In genomic region chr1:98991127-98992003, GRCh38 we compare ENCODE assay signal across 8 cellular contexts. TPM values are rescaled to one million over a fixed set of nuclear protein-coding genes. Genes with fewer than 3 reads are reported as not detected.
DNase-seq lines count a peak whose midpoint lies in the region; ATAC-seq, FAIRE-seq and TF ChIP-seq lines count a peak whose summit lies in the region.

No MANE protein-coding gene starts in this region.

- intact Hi-C loops in activated CD4-positive, alpha-beta T cell treated with anti-CD3 and anti-CD28 coated beads for 36 hours (cut with DNase I, micrococcal nuclease): loop anchor here in 1 of 2 experiments (5.0 kb wide), 1 partner anchor 194 kb away; no protein-coding TSS in a partner anchor
- intact Hi-C loops in left ventricle myocardium superior (cut with micrococcal nuclease): no loop called here

- DNase-seq in activated CD4-positive, alpha-beta T cell treated with anti-CD3 and anti-CD28 coated beads for 36 hours: peak; percentile 43
- DNase-seq in activated CD4-positive, alpha-beta T cell treated with anti-CD3 and anti-CD28 coated beads, Interleukin-2, amount 10 ng/mL, durations not matched to agents 7 days and 5 days: no peak
- DNase-seq in SK-N-SH: no peak
- DNase-seq in glutamatergic neuron: no peak
- DNase-seq in ureter (ENCODE audit: low spot score): no peak
- no peak for DNase-seq in HTR-8/SVneo (ENCODE audit: insufficient read length, low spot score)
- DNase-seq in left ventricle myocardium superior: no peak

- H3K36me3 ChIP-seq in SK-N-SH (replicated peaks in 1 of 2; ENCODE audit: control insufficient read depth in 1 of 2, insufficient read depth in 2 of 2, low read length in 1 of 2): no peaks in the 10 kb centered on the region

- CTCF ChIA-PET in activated CD4-positive, alpha-beta T cell treated with anti-CD3 and anti-CD28 coated beads for 36 hours (lab: Charles Lee): interaction anchor here (0.6 to 1.7 kb wide), 3 partner anchors 10 to 198 kb away, joined by 3 to 5 read pairs (median 5); no protein-coding TSS in a partner anchor
- CTCF ChIA-PET in activated CD4-positive, alpha-beta T cell treated with anti-CD3 and anti-CD28 coated beads, Interleukin-2, amount 10 ng/mL, durations not matched to agents 7 days and 5 days (lab: Charles Lee): interaction anchor here (0.8 kb wide), 1 partner anchor 11 kb away, joined by 3 read pairs; no protein-coding TSS in a partner anchor
- CTCF ChIA-PET in SK-N-SH (lab: Yijun Ruan, JAX): interaction anchor here (0.5 to 1.1 kb wide), 4 partner anchors 10 to 261 kb away, joined by 3 to 4 read pairs (median 3); no protein-coding TSS in a partner anchor

- H3K79me2 ChIP-seq in SK-N-SH (ENCODE audit: insufficient read depth): no peaks in the 10 kb centered on the region

- no peaks in the 10 kb centered on the region for H4K20me1 ChIP-seq in SK-N-SH (ENCODE audit: insufficient read depth)

- H3K4me2 ChIP-seq in SK-N-SH: peak overlapping the region; percentile 30; the same call in 1 of the 2 replicates

- peaks cover 10% of the 10 kb centered on the region for H3K4me1 Mint-ChIP-seq in activated CD4-positive, alpha-beta T cell treated with anti-CD3 and anti-CD28 coated beads for 36 hours
- peaks cover 5% of the 10 kb centered on the region for H3K4me1 Mint-ChIP-seq in activated CD4-positive, alpha-beta T cell treated with anti-CD3 and anti-CD28 coated beads, Interleukin-2, amount 10 ng/mL, durations not matched to agents 7 days and 5 days
- H3K4me1 Mint-ChIP-seq in glutamatergic neuron (ENCODE audit: low read depth, unreplicated experiment): no peaks in the 10 kb centered on the region

- peaks cover 0 to 3% of the 10 kb centered on the region in 2 experiments; a peak in 2 of 4 replicates for H3K4me1 ChIP-seq in SK-N-SH (ENCODE audit: control insufficient read depth in 1 of 2, insufficient read depth in 2 of 2, low read depth in 1 of 2, low read length in 1 of 2)

- H3K27ac Mint-ChIP-seq in activated CD4-positive, alpha-beta T cell treated with anti-CD3 and anti-CD28 coated beads for 36 hours: peak overlapping the region; percentile 77
- H3K27ac Mint-ChIP-seq in activated CD4-positive, alpha-beta T cell treated with anti-CD3 and anti-CD28 coated beads, Interleukin-2, amount 10 ng/mL, durations not matched to agents 7 days and 5 days: no peak overlapping the region
- no peak overlapping the region for H3K27ac Mint-ChIP-seq in glutamatergic neuron (ENCODE audit: unreplicated experiment)

- no peaks in the 10 kb centered on the region for H3K27me3 Mint-ChIP-seq in activated CD4-positive, alpha-beta T cell treated with anti-CD3 and anti-CD28 coated beads for 36 hours
- H3K27me3 Mint-ChIP-seq in activated CD4-positive, alpha-beta T cell treated with anti-CD3 and anti-CD28 coated beads, Interleukin-2, amount 10 ng/mL, durations not matched to agents 7 days and 5 days: no peaks in the 10 kb centered on the region
- no peaks in the 10 kb centered on the region for H3K27me3 Mint-ChIP-seq in glutamatergic neuron (ENCODE audit: unreplicated experiment)

- H3F3A ChIP-seq in SK-N-SH (replicated peaks; ENCODE audit: insufficient read depth): peaks cover 18% of the 10 kb centered on the region

- peak overlapping the region; percentile 22 to 62 for H3K27ac ChIP-seq in SK-N-SH (ENCODE audit: low read depth in 2 of 2, low read length in 1 of 2)

- TF ChIP-seq CTCF in SK-N-SH (IDR thresholded peaks at IDR 0.05) (peak; percentile 26; the same call in 1 of the 2 replicates), glutamatergic neuron (IDR thresholded peaks at IDR 0.05; ENCODE audit: partially characterized antibody, unreplicated experiment) (peak; percentile 50)

- H3K9me3 ChIP-seq in SK-N-SH: no peaks in the 10 kb centered on the region

- TF ChIP-seq EP300 in SK-N-SH (IDR thresholded peaks at IDR 0.05; ENCODE audit: borderline replicate concordance in 1 of 2, low read depth in 1 of 2, low read length in 1 of 2): 0 out of 4 replicates have a peak, but pooled peaks of 1 of the 2 experiments have one; percentile 16

- peak; percentile 87 for ATAC-seq in activated CD4-positive, alpha-beta T cell treated with anti-CD3 and anti-CD28 coated beads for 36 hours
- ATAC-seq in HG02798 (IDR thresholded peaks at IDR 0.05; ENCODE audit: poor library complexity, unreplicated experiment) (peak; percentile 65), left ventricle myocardium superior (no peak)

- peak overlapping the region; percentile 56; the same call in 1 of the 2 replicates for H2AFZ ChIP-seq in SK-N-SH (ENCODE audit: low read depth)

- no peaks in the 10 kb centered on the region for H3K36me3 Mint-ChIP-seq in activated CD4-positive, alpha-beta T cell treated with anti-CD3 and anti-CD28 coated beads for 36 hours (ENCODE audit: low read depth)
- no peaks in the 10 kb centered on the region for H3K36me3 Mint-ChIP-seq in activated CD4-positive, alpha-beta T cell treated with anti-CD3 and anti-CD28 coated beads, Interleukin-2, amount 10 ng/mL, durations not matched to agents 7 days and 5 days (ENCODE audit: low read depth)
- H3K36me3 Mint-ChIP-seq in glutamatergic neuron (ENCODE audit: unreplicated experiment): no peaks in the 10 kb centered on the region

- H3K27me3 ChIP-seq in SK-N-SH (ENCODE audit: insufficient read depth): no peaks in the 10 kb centered on the region

- no peak for TF ChIP-seq RAD21 in SK-N-SH (IDR thresholded peaks at IDR 0.05; ENCODE audit: low read length)

- no peak overlapping the region for H3K9ac ChIP-seq in SK-N-SH

- POLR2A ChIA-PET in activated CD4-positive, alpha-beta T cell treated with anti-CD3 and anti-CD28 coated beads for 36 hours (lab: Charles Lee): interaction anchor here (0.7 kb wide), 1 partner anchor 469 kb away, joined by 4 read pairs; no protein-coding TSS in a partner anchor
- POLR2A ChIA-PET in activated CD4-positive, alpha-beta T cell treated with anti-CD3 and anti-CD28 coated beads, Interleukin-2, amount 10 ng/mL, durations not matched to agents 7 days and 5 days (lab: Charles Lee): no interaction called here
- POLR2A ChIA-PET in SK-N-SH (lab: Yijun Ruan, JAX): no interaction called here

- FAIRE-seq in HTR-8/SVneo (lab: Jason Lieb, UNC): no peak

- no peaks in the 10 kb centered on the region for H3K9me2 ChIP-seq in SK-N-SH

- 67% methylated on average over 4 of the region's 4 CpGs for WGBS in SK-N-SH (ENCODE audit: low lambda C conversion rate)

- no peak overlapping the region for H3K4me3 ChIP-seq in SK-N-SH (ENCODE audit: low read depth in 2 of 2, low read length in 1 of 2)

- no peaks in the 10 kb centered on the region for H3K9me3 Mint-ChIP-seq in activated CD4-positive, alpha-beta T cell treated with anti-CD3 and anti-CD28 coated beads for 36 hours (ENCODE audit: low read depth)
- no peaks in the 10 kb centered on the region for H3K9me3 Mint-ChIP-seq in activated CD4-positive, alpha-beta T cell treated with anti-CD3 and anti-CD28 coated beads, Interleukin-2, amount 10 ng/mL, durations not matched to agents 7 days and 5 days
- no peaks in the 10 kb centered on the region for H3K9me3 Mint-ChIP-seq in glutamatergic neuron (ENCODE audit: unreplicated experiment)

- no peak overlapping the region for H3K4me3 Mint-ChIP-seq in activated CD4-positive, alpha-beta T cell treated with anti-CD3 and anti-CD28 coated beads for 36 hours
- H3K4me3 Mint-ChIP-seq in activated CD4-positive, alpha-beta T cell treated with anti-CD3 and anti-CD28 coated beads, Interleukin-2, amount 10 ng/mL, durations not matched to agents 7 days and 5 days: no peak overlapping the region
- no peak overlapping the region for H3K4me3 Mint-ChIP-seq in glutamatergic neuron (ENCODE audit: unreplicated experiment)

TF ChIP-seq in SK-N-SH, 30 proteins besides CTCF, POLR2A, EP300 and RAD21:
- peak; percentile 7; the same call in 1 of the 2 replicates for TF ChIP-seq FOSL2 (IDR thresholded peaks at IDR 0.05; ENCODE audit: borderline replicate concordance, low read depth)
- TF ChIP-seq TCF12 (IDR thresholded peaks at IDR 0.05): no peak; the same call in 1 of the 2 replicates

RNA-seq across cellular contexts. Expression of gene PLPPR5, which starts 13.3 kb away (rescaled TPM):
- total RNA-seq in activated CD4-positive, alpha-beta T cell treated with anti-CD3 and anti-CD28 coated beads for 36 hours: not detected
- not detected for total RNA-seq in activated CD4-positive, alpha-beta T cell treated with anti-CD3 and anti-CD28 coated beads, Interleukin-2, amount 10 ng/mL, durations not matched to agents 7 days and 5 days
- 0.23 and 0.49 TPM in 2 replicates for polyA plus RNA-seq in SK-N-SH (2012; rRNA removed)
- 0.95 and 1.4 TPM in 2 replicates for polyA plus RNA-seq in SK-N-SH (2012; cell fraction: cytosol; rRNA removed)
- 0.16 and 0.19 TPM in 2 replicates for polyA plus RNA-seq in SK-N-SH (2012; cell fraction: nucleus; rRNA removed)
- total RNA-seq in glutamatergic neuron (ENCODE audit: unreplicated experiment): 2.0 TPM
- 0.08 TPM for total RNA-seq in ureter
- total RNA-seq in left ventricle myocardium superior: not detected
